ENCODE assay signal across 26 cellular contexts in genomic region chr16:5865231-5865630, GRCh38.
DNase-seq lines count a peak whose midpoint lies in the region; ATAC-seq, FAIRE-seq and TF ChIP-seq lines count a peak whose summit lies in the region.
"Had no signal": no experiment of that assay in that cellular context is flagged by ENCODE, and none has a peak within 500 bp of the region (broad histone marks: within the 10 kb centered on the region; RNA-seq: fewer than 3 reads in every experiment).

No MANE protein-coding gene starts in this region.

- no peak for ATAC-seq in HG03039 (IDR thresholded peaks at IDR 0.05; ENCODE audit: unreplicated experiment)
- ATAC-seq: A549, Panc1, Right ventricle myocardium inferior had no signal

- DNase-seq in NCI-H226 (peak; percentile 46), astrocyte of the spinal cord (ENCODE audit: low read depth, low spot score) (peak; percentile 77), kidney glomerular epithelial cell (lab: John Stamatoyannopoulos, UW) (peak; percentile 94), osteoblast (ENCODE audit: insufficient read length, low spot score, missing footprints) (peak; percentile 56), RWPE1 (ENCODE audit: low spot score) (no peak), urothelium cell line (ENCODE audit: low spot score) (no peak)
- no peak for DNase-seq in CD8-positive, alpha-beta memory T cell
- DNase-seq: DMS 273 treated with DMSO at 0.1 percent for 48 hours; H9; KBM-7; NCI-H1092 treated with DMSO at 0.1 percent for 48 hours; NCI-H146; NCI-H2029; NCI-H2227 treated with DMSO at 0.1 percent for 48 hours; NCI-H524; NCI-H774; NK-92 treated with Interleukin-12 subunit alpha and Interleukin-12 subunit beta, amount 100 ng/mL, for 24 hours had no signal

- H3K4me3 ChIP-seq in astrocyte of the spinal cord (ENCODE audit: low read depth, low read length) (no peak overlapping the region), osteoblast (ENCODE audit: insufficient read depth, low read length) (no peak overlapping the region)
- H3K4me3 ChIP-seq in CD8-positive, alpha-beta memory T cell (ENCODE audit: low read length), result no peak overlapping the region
- H3K4me3 ChIP-seq: A549, SJSA1 had no signal

- FAIRE-seq in urothelium cell line (lab: Jason Lieb, UNC), result no peak
- FAIRE-seq: A549, G401.6, GM12892 had no signal

- no peak overlapping the region for H3K4me2 ChIP-seq in osteoblast (ENCODE audit: insufficient read depth, low read length)
- H3K4me2 ChIP-seq: A549 had no signal

- no peak overlapping the region for H3K27ac Mint-ChIP-seq in CD8-positive, alpha-beta memory T cell
- H3K27ac Mint-ChIP-seq: B cell, CD14-positive monocyte had no signal

- no peaks in the 10 kb centered on the region for H4K20me1 ChIP-seq in osteoblast (ENCODE audit: insufficient read depth, low read length)

- no peaks in the 10 kb centered on the region for H3K27me3 ChIP-seq in osteoblast (ENCODE audit: insufficient read depth, low read length)
- no peaks in the 10 kb centered on the region for H3K27me3 ChIP-seq in CD8-positive, alpha-beta memory T cell (ENCODE audit: insufficient read depth, low read length, poor library complexity, severe bottlenecking)
- H3K27me3 ChIP-seq: SJSA1 had no signal

- CTCF ChIA-PET in RWPE1 (lab: Yijun Ruan, JAX), result no interaction called here
- CTCF ChIA-PET in CD8-positive, alpha-beta memory T cell (lab: Charles Lee), result no interaction called here

- TF ChIP-seq CTCF in astrocyte of the spinal cord (IDR thresholded peaks at IDR 0.05; ENCODE audit: low read depth, low read length), result no peak
- no peak for TF ChIP-seq CTCF in osteoblast (IDR thresholded peaks at IDR 0.05; ENCODE audit: extremely low read depth, low read depth, low read length)
- no peak for TF ChIP-seq CTCF in RWPE1 (conservative IDR thresholded peaks at IDR 0.05; ENCODE audit: low read depth)

- no peak overlapping the region for H2AFZ ChIP-seq in osteoblast (ENCODE audit: low read length)

- in situ Hi-C loops in astrocyte of the spinal cord (cut with HindIII; ENCODE audit: low sequenced_read_pairs), result no loop called here

- H3K4me3 Mint-ChIP-seq in CD8-positive, alpha-beta memory T cell, result no peak overlapping the region
- H3K4me3 Mint-ChIP-seq: B cell, CD14-positive monocyte, H9 had no signal

- no peak overlapping the region for H3K27ac ChIP-seq in osteoblast (ENCODE audit: low read depth, low read length)
- H3K27ac ChIP-seq in RWPE1, result no peak overlapping the region
- no peak overlapping the region for H3K27ac ChIP-seq in CD8-positive, alpha-beta memory T cell (ENCODE audit: low read depth, low read length)
- H3K27ac ChIP-seq: A549, SJSA1 had no signal

- no peaks in the 10 kb centered on the region for H3K79me2 ChIP-seq in osteoblast (ENCODE audit: insufficient read depth, low read length)

- no peaks in the 10 kb centered on the region for H3K36me3 Mint-ChIP-seq in CD8-positive, alpha-beta memory T cell
- H3K36me3 Mint-ChIP-seq: CD14-positive monocyte had no signal

- POLR2A ChIA-PET in RWPE1 (lab: Yijun Ruan, JAX; ENCODE audit: low non-redundant PET), result no interaction called here
- POLR2A ChIA-PET in CD8-positive, alpha-beta memory T cell (lab: Charles Lee), result no interaction called here

- H3K9me3 ChIP-seq in osteoblast (ENCODE audit: low read depth, low read length), result no peaks in the 10 kb centered on the region
- H3K9me3 ChIP-seq in CD8-positive, alpha-beta memory T cell (ENCODE audit: low read length), result no peaks in the 10 kb centered on the region
- H3K9me3 ChIP-seq: A549, SJSA1 had no signal

- peaks cover 3 to 13% (median 8%) of the 10 kb centered on the region in 5 donors for H3K9me3 Mint-ChIP-seq in CD8-positive, alpha-beta memory T cell
- H3K9me3 Mint-ChIP-seq: H9 had no signal

- H3K4me1 Mint-ChIP-seq in CD8-positive, alpha-beta memory T cell, result no peaks in the 10 kb centered on the region
- H3K4me1 Mint-ChIP-seq: B cell, CD14-positive monocyte had no signal

- peaks cover 0 to 2% of the 10 kb centered on the region in 2 donors for H3K27me3 Mint-ChIP-seq in CD8-positive, alpha-beta memory T cell
- H3K27me3 Mint-ChIP-seq: B cell had no signal

- H3K4me1 ChIP-seq in osteoblast (ENCODE audit: insufficient read depth, low read length), result no peaks in the 10 kb centered on the region
- no peaks in the 10 kb centered on the region for H3K4me1 ChIP-seq in CD8-positive, alpha-beta memory T cell (ENCODE audit: insufficient read depth, low read length)
- H3K4me1 ChIP-seq: A549, SJSA1 had no signal

- no peaks in the 10 kb centered on the region for H3K36me3 ChIP-seq in osteoblast (ENCODE audit: insufficient read depth, low read length)
- H3K36me3 ChIP-seq in CD8-positive, alpha-beta memory T cell (ENCODE audit: insufficient read depth, low read length), result no peaks in the 10 kb centered on the region
- H3K36me3 ChIP-seq: SJSA1 had no signal

Comparison
In these comparisons a context has a peak if more than half of its experiments do, and no peak if none do; other contexts are left out.
1. DNase-seq: peak in NCI-H226 (single experiment), astrocyte of the spinal cord (single experiment), kidney glomerular epithelial cell (single experiment) and osteoblast (single experiment); none in RWPE1 (single experiment), urothelium cell line (single experiment) and CD8-positive, alpha-beta memory T cell (0 of 5).